In the genomic region with DNA sequence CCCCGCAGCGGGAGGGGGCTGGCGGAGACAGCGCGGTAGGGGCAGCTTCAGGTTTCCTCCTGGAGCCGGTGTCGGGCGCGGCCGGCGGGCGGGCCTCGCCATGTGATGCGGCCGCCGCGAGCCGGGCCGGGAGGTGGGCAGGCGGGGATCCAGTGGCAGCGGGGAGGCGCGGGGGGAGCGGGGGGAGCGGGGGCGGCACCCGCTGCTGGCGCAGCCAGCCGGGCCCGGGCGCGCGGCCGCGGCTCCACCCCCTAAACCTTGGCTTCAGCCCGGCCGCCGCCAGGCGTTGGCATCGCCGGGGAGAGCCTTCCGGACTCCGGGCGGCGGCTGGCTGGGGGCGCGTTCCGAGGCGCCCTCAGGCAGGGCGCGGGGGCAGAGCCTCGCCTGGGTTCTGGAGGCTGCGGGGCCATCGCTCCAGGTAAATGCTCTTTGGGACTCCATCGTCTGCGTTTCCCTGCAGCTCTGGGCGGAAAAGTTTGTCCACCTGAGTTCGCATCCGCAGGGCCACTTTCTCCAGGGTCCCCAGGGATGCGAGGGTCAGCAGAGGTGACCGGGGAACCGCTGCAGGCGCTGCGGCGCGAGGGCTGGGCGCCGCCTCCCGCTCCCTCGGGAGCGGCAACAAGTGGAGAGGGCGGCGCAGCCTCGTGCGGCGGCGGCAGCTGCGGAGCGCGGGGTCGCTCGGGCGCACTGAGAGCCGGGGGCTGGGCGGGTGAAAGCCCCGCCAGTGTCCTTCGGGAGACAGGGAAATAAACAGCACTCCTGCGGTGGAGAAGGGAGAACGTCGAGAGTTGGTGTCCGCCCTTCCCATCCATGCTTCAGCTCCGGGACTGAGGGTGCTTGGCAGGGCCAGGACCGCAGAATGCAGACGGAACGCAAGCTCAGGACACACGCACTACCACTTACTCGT, we compare ENCODE assay signal across 8 cellular contexts. TPM values are rescaled to one million over a fixed set of nuclear protein-coding genes. Genes with fewer than 3 reads are reported as not detected.
DNase-seq lines count a peak whose midpoint lies in the region; ATAC-seq and TF ChIP-seq lines count a peak whose summit lies in the region.

A gene with protein sequence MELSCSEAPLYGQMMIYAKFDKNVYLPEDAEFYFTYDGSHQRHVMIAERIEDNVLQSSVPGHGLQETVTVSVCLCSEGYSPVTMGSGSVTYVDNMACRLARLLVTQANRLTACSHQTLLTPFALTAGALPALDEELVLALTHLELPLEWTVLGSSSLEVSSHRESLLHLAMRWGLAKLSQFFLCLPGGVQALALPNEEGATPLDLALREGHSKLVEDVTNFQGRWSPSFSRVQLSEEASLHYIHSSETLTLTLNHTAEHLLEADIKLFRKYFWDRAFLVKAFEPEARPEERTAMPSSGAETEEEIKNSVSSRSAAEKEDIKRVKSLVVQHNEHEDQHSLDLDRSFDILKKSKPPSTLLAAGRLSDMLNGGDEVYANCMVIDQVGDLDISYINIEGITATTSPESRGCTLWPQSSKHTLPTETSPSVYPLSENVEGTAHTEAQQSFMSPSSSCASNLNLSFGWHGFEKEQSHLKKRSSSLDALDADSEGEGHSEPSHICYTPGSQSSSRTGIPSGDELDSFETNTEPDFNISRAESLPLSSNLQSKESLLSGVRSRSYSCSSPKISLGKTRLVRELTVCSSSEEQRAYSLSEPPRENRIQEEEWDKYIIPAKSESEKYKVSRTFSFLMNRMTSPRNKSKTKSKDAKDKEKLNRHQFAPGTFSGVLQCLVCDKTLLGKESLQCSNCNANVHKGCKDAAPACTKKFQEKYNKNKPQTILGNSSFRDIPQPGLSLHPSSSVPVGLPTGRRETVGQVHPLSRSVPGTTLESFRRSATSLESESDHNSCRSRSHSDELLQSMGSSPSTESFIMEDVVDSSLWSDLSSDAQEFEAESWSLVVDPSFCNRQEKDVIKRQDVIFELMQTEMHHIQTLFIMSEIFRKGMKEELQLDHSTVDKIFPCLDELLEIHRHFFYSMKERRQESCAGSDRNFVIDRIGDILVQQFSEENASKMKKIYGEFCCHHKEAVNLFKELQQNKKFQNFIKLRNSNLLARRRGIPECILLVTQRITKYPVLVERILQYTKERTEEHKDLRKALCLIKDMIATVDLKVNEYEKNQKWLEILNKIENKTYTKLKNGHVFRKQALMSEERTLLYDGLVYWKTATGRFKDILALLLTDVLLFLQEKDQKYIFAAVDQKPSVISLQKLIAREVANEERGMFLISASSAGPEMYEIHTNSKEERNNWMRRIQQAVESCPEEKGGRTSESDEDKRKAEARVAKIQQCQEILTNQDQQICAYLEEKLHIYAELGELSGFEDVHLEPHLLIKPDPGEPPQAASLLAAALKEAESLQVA (N-terminal part only) (plus strand): TSS at position 292 of the 907 bp plus-strand sequence. CDS start 58,656 bp downstream, outside the sequence.

- peak within 1 kb of the TSS; percentile 23 to 86 (median 72) for H3K4me3 Mint-ChIP-seq in naive B cell

- H3K4me3 ChIP-seq in fibroblast of mammary gland (ENCODE audit: control insufficient read depth, low read depth, low read length) (peak within 1 kb of the TSS; percentile 54), tibial artery (peak within 1 kb of the TSS; percentile 67)

- H3K4me1 ChIP-seq in tibial artery, result peaks cover 0 to 26% (median 0%) of the 10 kb centered on the region in 4 donors

- TF ChIP-seq CTCF in fibroblast of mammary gland (conservative IDR thresholded peaks at IDR 0.05; ENCODE audit: control insufficient read depth, insufficient read depth, low read depth, low read length) (no peak), tibial artery (IDR thresholded peaks at IDR 0.05) (no peak)

- H3K36me3 ChIP-seq in tibial artery, result no peaks in the 10 kb centered on the region

- peak within 1 kb of the TSS; percentile 67 to 81 for H3K27ac ChIP-seq in tibial artery

- DNase-seq in COLO829 (ENCODE audit: low spot score), result peak; percentile 8
- DNase-seq in NCI-H2081 (lab: John Stamatoyannopoulos, UW), result peak; percentile 65 to 70
- peak; percentile 19 for DNase-seq in activated CD8-positive, alpha-beta memory T cell treated with anti-CD3 and anti-CD28 coated beads, Interleukin-2, amount 50 U/mL, for 4 hours
- DNase-seq in fibroblast of mammary gland (ENCODE audit: low read depth), result peak; percentile 38
- no peak for DNase-seq in naive B cell
- DNase-seq in tibial artery, result peak; percentile 26 to 83

- peaks cover 0 to 10% (median 0%) of the 10 kb centered on the region in 3 donors for H3K4me1 Mint-ChIP-seq in naive B cell

- H3K27me3 Mint-ChIP-seq in naive B cell, result peaks cover 31 to 50% (median 47%) of the 10 kb centered on the region in 3 donors

- no peak within 1 kb of the TSS for H3K27ac Mint-ChIP-seq in naive B cell

- ATAC-seq in GM21447 (IDR thresholded peaks at IDR 0.05; ENCODE audit: unreplicated experiment) (peak; percentile 59), naive B cell (ENCODE audit: low read depth in 2 of 2) (peak; percentile 27 to 35), GM19351 (IDR thresholded peaks at IDR 0.05; ENCODE audit: unreplicated experiment) (no peak)

- no peaks in the 10 kb centered on the region for H3K9me3 ChIP-seq in tibial artery

- H3K27me3 ChIP-seq in tibial artery, result no peaks in the 10 kb centered on the region

- H3K36me3 Mint-ChIP-seq in naive B cell, result no peaks in the 10 kb centered on the region

- H3K9me3 Mint-ChIP-seq in naive B cell, result no peaks in the 10 kb centered on the region

- intact Hi-C loops in tibial artery (cut with DNase I; ENCODE audit: low total_unique reads), result no loop called here

RNA-seq across cellular contexts. Expression of the gene that starts here (rescaled TPM):
- not detected for polyA plus RNA-seq in naive B cell (ENCODE audit: low read depth in 6 of 6)

Comparison
In these comparisons a context has a peak if more than half of its experiments do, and no peak if none do; other contexts are left out.
1. Peak in ATAC-seq in naive B cell; RNA of the gene not detected or under 1 TPM.